Comparison of ENCODE assay signal across 1 cellular context in the genomic region with DNA sequence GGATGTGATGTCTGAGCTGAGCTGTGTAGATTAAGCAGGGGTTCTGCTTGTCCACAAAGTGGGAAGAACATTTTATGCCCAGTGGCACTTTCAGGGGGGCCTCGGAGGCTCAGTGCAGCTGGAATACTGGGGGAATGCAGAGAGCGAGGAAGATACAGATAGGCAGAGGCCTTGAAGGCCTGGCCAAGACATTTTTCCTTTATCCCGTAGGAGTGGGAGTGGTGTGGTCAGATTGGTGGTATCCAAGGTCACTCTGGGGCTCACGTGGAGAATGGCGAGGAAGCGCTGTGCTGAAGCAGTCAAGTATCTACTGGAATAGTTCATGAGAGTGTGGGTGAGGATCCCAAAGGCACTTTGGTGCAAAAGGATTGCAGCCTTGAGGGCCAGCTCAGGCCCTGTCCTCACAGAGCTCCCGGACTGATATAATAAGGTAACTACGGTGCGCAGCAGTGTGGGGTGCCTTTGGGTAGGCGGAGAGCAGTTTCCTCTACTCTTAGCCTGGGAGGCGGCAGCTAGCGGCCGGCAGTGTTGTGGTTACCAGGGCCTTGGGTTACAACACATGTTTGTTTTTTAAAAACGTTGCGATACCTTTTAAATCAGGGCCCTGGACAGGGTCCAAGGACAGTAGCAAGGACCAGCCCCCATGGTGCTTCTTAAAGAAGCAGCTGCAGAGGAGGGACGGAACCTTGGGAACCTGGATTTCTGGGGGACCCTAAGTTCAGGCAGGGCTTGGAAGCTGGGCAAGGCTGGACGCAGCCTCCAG.
TF ChIP-seq lines count a peak whose summit lies in the region.

No MANE protein-coding gene starts in this region.

TF ChIP-seq in HepG2, 621 proteins besides CTCF, POLR2A, EP300 and RAD21 (continued from another document and continues in another):
- TF ChIP-seq, protein P1, sequence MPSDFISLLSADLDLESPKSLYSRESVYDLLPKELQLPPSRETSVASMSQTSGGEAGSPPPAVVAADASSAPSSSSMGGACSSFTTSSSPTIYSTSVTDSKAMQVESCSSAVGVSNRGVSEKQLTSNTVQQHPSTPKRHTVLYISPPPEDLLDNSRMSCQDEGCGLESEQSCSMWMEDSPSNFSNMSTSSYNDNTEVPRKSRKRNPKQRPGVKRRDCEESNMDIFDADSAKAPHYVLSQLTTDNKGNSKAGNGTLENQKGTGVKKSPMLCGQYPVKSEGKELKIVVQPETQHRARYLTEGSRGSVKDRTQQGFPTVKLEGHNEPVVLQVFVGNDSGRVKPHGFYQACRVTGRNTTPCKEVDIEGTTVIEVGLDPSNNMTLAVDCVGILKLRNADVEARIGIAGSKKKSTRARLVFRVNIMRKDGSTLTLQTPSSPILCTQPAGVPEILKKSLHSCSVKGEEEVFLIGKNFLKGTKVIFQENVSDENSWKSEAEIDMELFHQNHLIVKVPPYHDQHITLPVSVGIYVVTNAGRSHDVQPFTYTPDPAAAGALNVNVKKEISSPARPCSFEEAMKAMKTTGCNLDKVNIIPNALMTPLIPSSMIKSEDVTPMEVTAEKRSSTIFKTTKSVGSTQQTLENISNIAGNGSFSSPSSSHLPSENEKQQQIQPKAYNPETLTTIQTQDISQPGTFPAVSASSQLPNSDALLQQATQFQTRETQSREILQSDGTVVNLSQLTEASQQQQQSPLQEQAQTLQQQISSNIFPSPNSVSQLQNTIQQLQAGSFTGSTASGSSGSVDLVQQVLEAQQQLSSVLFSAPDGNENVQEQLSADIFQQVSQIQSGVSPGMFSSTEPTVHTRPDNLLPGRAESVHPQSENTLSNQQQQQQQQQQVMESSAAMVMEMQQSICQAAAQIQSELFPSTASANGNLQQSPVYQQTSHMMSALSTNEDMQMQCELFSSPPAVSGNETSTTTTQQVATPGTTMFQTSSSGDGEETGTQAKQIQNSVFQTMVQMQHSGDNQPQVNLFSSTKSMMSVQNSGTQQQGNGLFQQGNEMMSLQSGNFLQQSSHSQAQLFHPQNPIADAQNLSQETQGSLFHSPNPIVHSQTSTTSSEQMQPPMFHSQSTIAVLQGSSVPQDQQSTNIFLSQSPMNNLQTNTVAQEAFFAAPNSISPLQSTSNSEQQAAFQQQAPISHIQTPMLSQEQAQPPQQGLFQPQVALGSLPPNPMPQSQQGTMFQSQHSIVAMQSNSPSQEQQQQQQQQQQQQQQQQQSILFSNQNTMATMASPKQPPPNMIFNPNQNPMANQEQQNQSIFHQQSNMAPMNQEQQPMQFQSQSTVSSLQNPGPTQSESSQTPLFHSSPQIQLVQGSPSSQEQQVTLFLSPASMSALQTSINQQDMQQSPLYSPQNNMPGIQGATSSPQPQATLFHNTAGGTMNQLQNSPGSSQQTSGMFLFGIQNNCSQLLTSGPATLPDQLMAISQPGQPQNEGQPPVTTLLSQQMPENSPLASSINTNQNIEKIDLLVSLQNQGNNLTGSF (CRISPR knock-in tag; IDR thresholded peaks at IDR 0.05), result peak; percentile 28; the same call in 1 of the 2 replicates
- TF ChIP-seq MEIS1 (CRISPR knock-in tag; IDR thresholded peaks at IDR 0.05; ENCODE audit: borderline replicate concordance) (no peak), ZNF781 (CRISPR knock-in tag; IDR thresholded peaks at IDR 0.05; ENCODE audit: borderline replicate concordance, not compliant biosample characterization) (no peak), PLRG1 (conservative IDR thresholded peaks at IDR 0.05) (no peak), DMAP1 (CRISPR knock-in tag; IDR thresholded peaks at IDR 0.05) (0 out of 2 replicates have a peak, but pooled peaks have one; percentile 38), RCOR2 (CRISPR knock-in tag; IDR thresholded peaks at IDR 0.05) (0 out of 2 replicates have a peak, but pooled peaks have one; percentile 50), ZSCAN25 (CRISPR knock-in tag; IDR thresholded peaks at IDR 0.05) (no peak), ATF1 (CRISPR knock-in tag; IDR thresholded peaks at IDR 0.05) (peak; percentile 16; the same call in 1 of the 2 replicates), SIN3A (IDR thresholded peaks at IDR 0.05; ENCODE audit: borderline replicate concordance, low read depth, low read length) (0 out of 2 replicates have a peak, but pooled peaks have one; percentile 49), ZNF780A (CRISPR knock-in tag; IDR thresholded peaks at IDR 0.05) (0 out of 2 replicates have a peak, but pooled peaks have one; percentile 11), MTF1 (CRISPR knock-in tag; IDR thresholded peaks at IDR 0.05) (no peak), ETV5 (CRISPR knock-in tag; IDR thresholded peaks at IDR 0.05; ENCODE audit: borderline replicate concordance) (peak; percentile 51; the same call in 1 of the 2 replicates), ZNF782 (CRISPR knock-in tag; IDR thresholded peaks at IDR 0.05; ENCODE audit: borderline replicate concordance) (no peak), PHF21A (CRISPR knock-in tag; IDR thresholded peaks at IDR 0.05) (peak; percentile 82)
- TF ChIP-seq, protein P2, sequence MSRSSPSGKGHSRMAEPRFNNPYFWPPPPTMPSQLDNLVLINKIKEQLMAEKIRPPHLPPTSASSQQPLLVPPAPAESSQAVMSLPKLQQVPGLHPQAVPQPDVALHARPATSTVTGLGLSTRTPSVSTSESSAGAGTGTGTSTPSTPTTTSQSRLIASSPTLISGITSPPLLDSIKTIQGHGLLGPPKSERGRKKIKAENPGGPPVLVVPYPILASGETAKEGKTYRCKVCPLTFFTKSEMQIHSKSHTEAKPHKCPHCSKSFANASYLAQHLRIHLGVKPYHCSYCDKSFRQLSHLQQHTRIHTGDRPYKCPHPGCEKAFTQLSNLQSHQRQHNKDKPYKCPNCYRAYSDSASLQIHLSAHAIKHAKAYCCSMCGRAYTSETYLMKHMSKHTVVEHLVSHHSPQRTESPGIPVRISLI (CRISPR knock-in tag; IDR thresholded peaks at IDR 0.05; ENCODE audit: borderline replicate concordance), result no peak
- TF ChIP-seq, protein P3, sequence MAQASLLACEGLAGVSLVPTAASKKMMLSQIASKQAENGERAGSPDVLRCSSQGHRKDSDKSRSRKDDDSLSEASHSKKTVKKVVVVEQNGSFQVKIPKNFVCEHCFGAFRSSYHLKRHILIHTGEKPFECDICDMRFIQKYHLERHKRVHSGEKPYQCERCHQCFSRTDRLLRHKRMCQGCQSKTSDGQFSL (CRISPR knock-in tag; IDR thresholded peaks at IDR 0.05), result no peak
- TF ChIP-seq, protein P4, sequence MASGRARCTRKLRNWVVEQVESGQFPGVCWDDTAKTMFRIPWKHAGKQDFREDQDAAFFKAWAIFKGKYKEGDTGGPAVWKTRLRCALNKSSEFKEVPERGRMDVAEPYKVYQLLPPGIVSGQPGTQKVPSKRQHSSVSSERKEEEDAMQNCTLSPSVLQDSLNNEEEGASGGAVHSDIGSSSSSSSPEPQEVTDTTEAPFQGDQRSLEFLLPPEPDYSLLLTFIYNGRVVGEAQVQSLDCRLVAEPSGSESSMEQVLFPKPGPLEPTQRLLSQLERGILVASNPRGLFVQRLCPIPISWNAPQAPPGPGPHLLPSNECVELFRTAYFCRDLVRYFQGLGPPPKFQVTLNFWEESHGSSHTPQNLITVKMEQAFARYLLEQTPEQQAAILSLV (CRISPR knock-in tag; IDR thresholded peaks at IDR 0.05; ENCODE audit: borderline replicate concordance), result no peak
- TF ChIP-seq, protein P5, sequence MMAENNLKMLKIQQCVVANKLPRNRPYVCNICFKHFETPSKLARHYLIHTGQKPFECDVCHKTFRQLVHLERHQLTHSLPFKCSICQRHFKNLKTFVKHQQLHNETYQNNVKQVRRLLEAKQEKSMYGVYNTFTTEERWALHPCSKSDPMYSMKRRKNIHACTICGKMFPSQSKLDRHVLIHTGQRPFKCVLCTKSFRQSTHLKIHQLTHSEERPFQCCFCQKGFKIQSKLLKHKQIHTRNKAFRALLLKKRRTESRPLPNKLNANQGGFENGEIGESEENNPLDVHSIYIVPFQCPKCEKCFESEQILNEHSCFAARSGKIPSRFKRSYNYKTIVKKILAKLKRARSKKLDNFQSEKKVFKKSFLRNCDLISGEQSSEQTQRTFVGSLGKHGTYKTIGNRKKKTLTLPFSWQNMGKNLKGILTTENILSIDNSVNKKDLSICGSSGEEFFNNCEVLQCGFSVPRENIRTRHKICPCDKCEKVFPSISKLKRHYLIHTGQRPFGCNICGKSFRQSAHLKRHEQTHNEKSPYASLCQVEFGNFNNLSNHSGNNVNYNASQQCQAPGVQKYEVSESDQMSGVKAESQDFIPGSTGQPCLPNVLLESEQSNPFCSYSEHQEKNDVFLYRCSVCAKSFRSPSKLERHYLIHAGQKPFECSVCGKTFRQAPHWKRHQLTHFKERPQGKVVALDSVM (CRISPR knock-in tag; IDR thresholded peaks at IDR 0.05), result 0 out of 2 replicates have a peak, but pooled peaks have one; percentile 14
- TF ChIP-seq, protein P6, sequence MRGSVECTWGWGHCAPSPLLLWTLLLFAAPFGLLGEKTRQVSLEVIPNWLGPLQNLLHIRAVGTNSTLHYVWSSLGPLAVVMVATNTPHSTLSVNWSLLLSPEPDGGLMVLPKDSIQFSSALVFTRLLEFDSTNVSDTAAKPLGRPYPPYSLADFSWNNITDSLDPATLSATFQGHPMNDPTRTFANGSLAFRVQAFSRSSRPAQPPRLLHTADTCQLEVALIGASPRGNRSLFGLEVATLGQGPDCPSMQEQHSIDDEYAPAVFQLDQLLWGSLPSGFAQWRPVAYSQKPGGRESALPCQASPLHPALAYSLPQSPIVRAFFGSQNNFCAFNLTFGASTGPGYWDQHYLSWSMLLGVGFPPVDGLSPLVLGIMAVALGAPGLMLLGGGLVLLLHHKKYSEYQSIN (CRISPR knock-in tag; IDR thresholded peaks at IDR 0.05; ENCODE audit: borderline replicate concordance), result no peak
- TF ChIP-seq, protein P7, sequence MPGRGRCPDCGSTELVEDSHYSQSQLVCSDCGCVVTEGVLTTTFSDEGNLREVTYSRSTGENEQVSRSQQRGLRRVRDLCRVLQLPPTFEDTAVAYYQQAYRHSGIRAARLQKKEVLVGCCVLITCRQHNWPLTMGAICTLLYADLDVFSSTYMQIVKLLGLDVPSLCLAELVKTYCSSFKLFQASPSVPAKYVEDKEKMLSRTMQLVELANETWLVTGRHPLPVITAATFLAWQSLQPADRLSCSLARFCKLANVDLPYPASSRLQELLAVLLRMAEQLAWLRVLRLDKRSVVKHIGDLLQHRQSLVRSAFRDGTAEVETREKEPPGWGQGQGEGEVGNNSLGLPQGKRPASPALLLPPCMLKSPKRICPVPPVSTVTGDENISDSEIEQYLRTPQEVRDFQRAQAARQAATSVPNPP (CRISPR knock-in tag; IDR thresholded peaks at IDR 0.05), result no peak
- TF ChIP-seq, protein P8, sequence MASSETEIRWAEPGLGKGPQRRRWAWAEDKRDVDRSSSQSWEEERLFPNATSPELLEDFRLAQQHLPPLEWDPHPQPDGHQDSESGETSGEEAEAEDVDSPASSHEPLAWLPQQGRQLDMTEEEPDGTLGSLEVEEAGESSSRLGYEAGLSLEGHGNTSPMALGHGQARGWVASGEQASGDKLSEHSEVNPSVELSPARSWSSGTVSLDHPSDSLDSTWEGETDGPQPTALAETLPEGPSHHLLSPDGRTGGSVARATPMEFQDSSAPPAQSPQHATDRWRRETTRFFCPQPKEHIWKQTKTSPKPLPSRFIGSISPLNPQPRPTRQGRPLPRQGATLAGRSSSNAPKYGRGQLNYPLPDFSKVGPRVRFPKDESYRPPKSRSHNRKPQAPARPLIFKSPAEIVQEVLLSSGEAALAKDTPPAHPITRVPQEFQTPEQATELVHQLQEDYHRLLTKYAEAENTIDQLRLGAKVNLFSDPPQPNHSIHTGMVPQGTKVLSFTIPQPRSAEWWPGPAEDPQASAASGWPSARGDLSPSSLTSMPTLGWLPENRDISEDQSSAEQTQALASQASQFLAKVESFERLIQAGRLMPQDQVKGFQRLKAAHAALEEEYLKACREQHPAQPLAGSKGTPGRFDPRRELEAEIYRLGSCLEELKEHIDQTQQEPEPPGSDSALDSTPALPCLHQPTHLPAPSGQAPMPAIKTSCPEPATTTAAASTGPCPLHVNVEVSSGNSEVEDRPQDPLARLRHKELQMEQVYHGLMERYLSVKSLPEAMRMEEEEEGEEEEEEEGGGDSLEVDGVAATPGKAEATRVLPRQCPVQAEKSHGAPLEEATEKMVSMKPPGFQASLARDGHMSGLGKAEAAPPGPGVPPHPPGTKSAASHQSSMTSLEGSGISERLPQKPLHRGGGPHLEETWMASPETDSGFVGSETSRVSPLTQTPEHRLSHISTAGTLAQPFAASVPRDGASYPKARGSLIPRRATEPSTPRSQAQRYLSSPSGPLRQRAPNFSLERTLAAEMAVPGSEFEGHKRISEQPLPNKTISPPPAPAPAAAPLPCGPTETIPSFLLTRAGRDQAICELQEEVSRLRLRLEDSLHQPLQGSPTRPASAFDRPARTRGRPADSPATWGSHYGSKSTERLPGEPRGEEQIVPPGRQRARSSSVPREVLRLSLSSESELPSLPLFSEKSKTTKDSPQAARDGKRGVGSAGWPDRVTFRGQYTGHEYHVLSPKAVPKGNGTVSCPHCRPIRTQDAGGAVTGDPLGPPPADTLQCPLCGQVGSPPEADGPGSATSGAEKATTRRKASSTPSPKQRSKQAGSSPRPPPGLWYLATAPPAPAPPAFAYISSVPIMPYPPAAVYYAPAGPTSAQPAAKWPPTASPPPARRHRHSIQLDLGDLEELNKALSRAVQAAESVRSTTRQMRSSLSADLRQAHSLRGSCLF (CRISPR knock-in tag; IDR thresholded peaks at IDR 0.05; ENCODE audit: borderline replicate concordance), result no peak
- TF ChIP-seq, protein P9, sequence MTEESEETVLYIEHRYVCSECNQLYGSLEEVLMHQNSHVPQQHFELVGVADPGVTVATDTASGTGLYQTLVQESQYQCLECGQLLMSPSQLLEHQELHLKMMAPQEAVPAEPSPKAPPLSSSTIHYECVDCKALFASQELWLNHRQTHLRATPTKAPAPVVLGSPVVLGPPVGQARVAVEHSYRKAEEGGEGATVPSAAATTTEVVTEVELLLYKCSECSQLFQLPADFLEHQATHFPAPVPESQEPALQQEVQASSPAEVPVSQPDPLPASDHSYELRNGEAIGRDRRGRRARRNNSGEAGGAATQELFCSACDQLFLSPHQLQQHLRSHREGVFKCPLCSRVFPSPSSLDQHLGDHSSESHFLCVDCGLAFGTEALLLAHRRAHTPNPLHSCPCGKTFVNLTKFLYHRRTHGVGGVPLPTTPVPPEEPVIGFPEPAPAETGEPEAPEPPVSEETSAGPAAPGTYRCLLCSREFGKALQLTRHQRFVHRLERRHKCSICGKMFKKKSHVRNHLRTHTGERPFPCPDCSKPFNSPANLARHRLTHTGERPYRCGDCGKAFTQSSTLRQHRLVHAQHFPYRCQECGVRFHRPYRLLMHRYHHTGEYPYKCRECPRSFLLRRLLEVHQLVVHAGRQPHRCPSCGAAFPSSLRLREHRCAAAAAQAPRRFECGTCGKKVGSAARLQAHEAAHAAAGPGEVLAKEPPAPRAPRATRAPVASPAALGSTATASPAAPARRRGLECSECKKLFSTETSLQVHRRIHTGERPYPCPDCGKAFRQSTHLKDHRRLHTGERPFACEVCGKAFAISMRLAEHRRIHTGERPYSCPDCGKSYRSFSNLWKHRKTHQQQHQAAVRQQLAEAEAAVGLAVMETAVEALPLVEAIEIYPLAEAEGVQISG (CRISPR knock-in tag; IDR thresholded peaks at IDR 0.05), result peak; percentile 31; the same call in 1 of the 2 replicates
- TF ChIP-seq, protein P10, sequence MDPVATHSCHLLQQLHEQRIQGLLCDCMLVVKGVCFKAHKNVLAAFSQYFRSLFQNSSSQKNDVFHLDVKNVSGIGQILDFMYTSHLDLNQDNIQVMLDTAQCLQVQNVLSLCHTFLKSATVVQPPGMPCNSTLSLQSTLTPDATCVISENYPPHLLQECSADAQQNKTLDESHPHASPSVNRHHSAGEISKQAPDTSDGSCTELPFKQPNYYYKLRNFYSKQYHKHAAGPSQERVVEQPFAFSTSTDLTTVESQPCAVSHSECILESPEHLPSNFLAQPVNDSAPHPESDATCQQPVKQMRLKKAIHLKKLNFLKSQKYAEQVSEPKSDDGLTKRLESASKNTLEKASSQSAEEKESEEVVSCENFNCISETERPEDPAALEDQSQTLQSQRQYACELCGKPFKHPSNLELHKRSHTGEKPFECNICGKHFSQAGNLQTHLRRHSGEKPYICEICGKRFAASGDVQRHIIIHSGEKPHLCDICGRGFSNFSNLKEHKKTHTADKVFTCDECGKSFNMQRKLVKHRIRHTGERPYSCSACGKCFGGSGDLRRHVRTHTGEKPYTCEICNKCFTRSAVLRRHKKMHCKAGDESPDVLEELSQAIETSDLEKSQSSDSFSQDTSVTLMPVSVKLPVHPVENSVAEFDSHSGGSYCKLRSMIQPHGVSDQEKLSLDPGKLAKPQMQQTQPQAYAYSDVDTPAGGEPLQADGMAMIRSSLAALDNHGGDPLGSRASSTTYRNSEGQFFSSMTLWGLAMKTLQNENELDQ (CRISPR knock-in tag; IDR thresholded peaks at IDR 0.05; ENCODE audit: borderline replicate concordance), result no peak
